Comparison of ENCODE assay signal across 1 cellular context in genomic region chr1:33151115-33151514, GRCh38.
TF ChIP-seq lines count a peak whose summit lies in the region.

No MANE protein-coding gene starts in this region.

TF ChIP-seq in WTC11, 78 proteins besides CTCF, POLR2A, EP300 and RAD21 (continued from another document):
- TF ChIP-seq E2F1 (CRISPR knock-in tag; IDR thresholded peaks at IDR 0.05): no peak
- no peak for TF ChIP-seq GTF2I (CRISPR knock-in tag; conservative IDR thresholded peaks at IDR 0.05)
- TF ChIP-seq MLX (CRISPR knock-in tag; IDR thresholded peaks at IDR 0.05): no peak
- no peak for TF ChIP-seq IRF2 (CRISPR knock-in tag; IDR thresholded peaks at IDR 0.05; ENCODE audit: borderline replicate concordance, low read depth)
- TF ChIP-seq ZNF263 (CRISPR knock-in tag; IDR thresholded peaks at IDR 0.05; ENCODE audit: low read depth): no peak
- TF ChIP-seq STAT6 (CRISPR knock-in tag; conservative IDR thresholded peaks at IDR 0.05; ENCODE audit: low read depth): no peak
- no peak for TF ChIP-seq FOXP4 (CRISPR knock-in tag; IDR thresholded peaks at IDR 0.05)
- TF ChIP-seq TP53 (CRISPR knock-in tag; IDR thresholded peaks at IDR 0.05): no peak
- TF ChIP-seq ZNF121 (CRISPR knock-in tag; IDR thresholded peaks at IDR 0.05): no peak
- no peak for TF ChIP-seq ATF2 (CRISPR knock-in tag; IDR thresholded peaks at IDR 0.05; ENCODE audit: borderline replicate concordance, low read depth)
- TF ChIP-seq GRHL2 (CRISPR knock-in tag; IDR thresholded peaks at IDR 0.05; ENCODE audit: insufficient replicate concordance, severe bottlenecking): no peak
- TF ChIP-seq PRRX2 (CRISPR knock-in tag; IDR thresholded peaks at IDR 0.05): no peak
- no peak for TF ChIP-seq ZNF423 (CRISPR knock-in tag; IDR thresholded peaks at IDR 0.05)
